Comparison of ENCODE assay signal across 1 cellular context in genomic region chr18:46546111-46546640, GRCh38.
TF ChIP-seq lines count a peak whose summit lies in the region.

No MANE protein-coding gene starts in this region.

TF ChIP-seq in HepG2, 621 proteins besides CTCF, POLR2A, EP300 and RAD21 (continued from another document):
- TF ChIP-seq PRDM15 (CRISPR knock-in tag; IDR thresholded peaks at IDR 0.05), result peak; percentile 75; the same call in 1 of the 2 replicates
